In the genomic region with DNA sequence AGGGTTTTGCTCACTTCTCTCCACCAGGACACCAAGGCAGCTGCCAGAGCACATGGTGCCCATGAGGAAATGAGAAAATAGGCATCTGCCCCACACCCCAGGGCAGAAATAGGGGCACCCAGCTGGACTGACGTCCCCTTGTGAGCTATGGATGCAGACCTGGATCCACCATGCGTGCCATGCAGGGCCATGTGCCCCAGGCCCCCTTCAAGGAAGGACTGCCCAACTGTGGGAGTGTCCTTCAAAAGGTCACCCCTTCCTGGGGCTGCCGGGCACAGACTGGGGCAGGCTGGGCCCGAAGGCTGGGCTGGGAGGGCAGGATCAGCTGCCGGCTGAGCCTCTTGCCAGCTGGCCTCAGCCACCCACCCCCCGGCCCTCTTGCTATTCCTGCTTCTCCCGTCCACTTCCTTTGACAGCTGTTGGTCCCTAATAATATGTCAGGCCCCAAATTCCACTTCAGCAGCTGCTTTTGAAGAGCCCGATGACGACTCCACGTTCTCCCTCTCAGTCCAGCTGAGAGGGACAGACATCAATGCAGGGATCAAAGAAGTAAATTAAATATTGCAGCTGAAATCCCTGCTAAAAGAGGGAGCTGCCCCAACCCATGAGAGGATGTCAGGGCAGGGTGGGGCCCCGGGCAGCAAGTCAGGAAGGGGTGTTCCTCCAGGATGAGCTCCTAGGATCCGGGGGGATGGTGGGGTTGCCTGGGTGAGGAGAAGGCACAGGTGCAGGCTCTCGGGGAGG, we compare ENCODE assay signal across 17 cellular contexts.
"Had no signal": no experiment of that assay in that cellular context is flagged by ENCODE, and none has a peak within 500 bp of the region (broad histone marks: within the 10 kb centered on the region; RNA-seq: fewer than 3 reads in every experiment).

No MANE protein-coding gene starts in this region.

- H3K27ac ChIP-seq: adrenal gland, transverse colon, uterus had no signal

- H3K27ac Mint-ChIP-seq: activated naive CD4-positive, alpha-beta T cell treated with anti-CD3 and anti-CD28 coated beads, Interleukin-2, amount 50 U/mL, for 72 hours; activated T-helper 1 cell treated with anti-CD3 and anti-CD28 coated beads, Interleukin-12 subunit alpha, Interleukin-12 subunit beta, Interleukin-2, Interleukin-4 antibody, amounts not matched to agents 30 ng/mL and 10 ng/mL and 1 ng/mL, durations not matched to agents 14 hours and 24 hours and 36 hours; immature natural killer cell; natural killer cell; T-cell had no signal

- H3K9me3 Mint-ChIP-seq: activated naive CD4-positive, alpha-beta T cell treated with anti-CD3 and anti-CD28 coated beads, Interleukin-2, amount 50 U/mL, for 72 hours; activated T-helper 1 cell treated with anti-CD3 and anti-CD28 coated beads, Interleukin-12 subunit alpha, Interleukin-12 subunit beta, Interleukin-2, Interleukin-4 antibody, amounts not matched to agents 30 ng/mL and 10 ng/mL and 1 ng/mL, durations not matched to agents 14 hours and 24 hours and 36 hours; immature natural killer cell; natural killer cell; T-cell had no signal

- H3K4me3 Mint-ChIP-seq: activated T-helper 1 cell treated with anti-CD3 and anti-CD28 coated beads, Interleukin-12 subunit alpha, Interleukin-12 subunit beta, Interleukin-2, Interleukin-4 antibody, amounts not matched to agents 30 ng/mL and 10 ng/mL and 1 ng/mL, durations not matched to agents 14 hours and 24 hours and 36 hours; immature natural killer cell; natural killer cell; T-cell had no signal

- DNase-seq: activated CD4-positive, alpha-beta T cell treated with anti-CD3 and anti-CD28 coated beads for 48 hours; activated CD4-positive, CD25-positive, alpha-beta regulatory T cell; activated gamma-delta T cell treated with Interleukin-2 at 50 U/mL for 16 hours; activated T-cell treated with anti-CD3 and anti-CD28 coated beads for 4 hours; effector CD8-positive, alpha-beta T cell; immature natural killer cell; mesenchymal stem cell; natural killer cell; stimulated activated CD4-positive, alpha-beta T cell treated with anti-CD3 and anti-CD28 coated beads, Interleukin-2, amount 100 ng/mL, for 24 hours; stimulated activated naive CD8-positive, alpha-beta T cell treated with anti-CD3 and anti-CD28 coated beads, Interleukin-15, Interleukin-2, amounts not matched to agents 100 U/mL and 50 U/mL, for 24 hours; T-cell; transverse colon; uterus had no signal

- H3K36me3 Mint-ChIP-seq: activated naive CD4-positive, alpha-beta T cell treated with anti-CD3 and anti-CD28 coated beads, Interleukin-2, amount 50 U/mL, for 72 hours; immature natural killer cell; natural killer cell; T-cell had no signal

- H3K4me1 Mint-ChIP-seq: immature natural killer cell, natural killer cell, T-cell had no signal

- ATAC-seq: activated naive CD4-positive, alpha-beta T cell treated with anti-CD3 and anti-CD28 coated beads, Interleukin-2, amount 50 U/mL, for 72 hours; esophagus mucosa; natural killer cell; stimulated activated naive CD8-positive, alpha-beta T cell treated with anti-CD3 and anti-CD28 coated beads, Interleukin-15, Interleukin-2, amounts not matched to agents 100 U/mL and 50 U/mL, for 24 hours; T-cell had no signal
